Comparison of ENCODE assay signal across 8 cellular contexts in genomic region chr21:46184625-46185555, GRCh38. TPM values are rescaled to one million over a fixed set of nuclear protein-coding genes. Genes with fewer than 3 reads are reported as not detected.
DNase-seq lines count a peak whose midpoint lies in the region; ATAC-seq, FAIRE-seq and TF ChIP-seq lines count a peak whose summit lies in the region.

No MANE protein-coding gene starts in this region.

- H3K27ac ChIP-seq in C4-2B (peak overlapping the region; percentile 57), HCT116 (ENCODE audit: low read depth, low read length) (no peak overlapping the region), spleen (peak overlapping the region; percentile 70 to 89 (median 82))

- H3K9me2 ChIP-seq in HCT116 (ENCODE audit: insufficient read depth) = no peaks in the 10 kb centered on the region

- no peak for ATAC-seq in HCT116
- peak; percentile 66 to 75 for ATAC-seq in activated CD4-positive, CD25-positive, alpha-beta regulatory T cell treated with anti-CD3 and anti-CD28 coated beads, Interleukin-2, amount 50 U/mL, for 24 hours

- no peak for TF ChIP-seq POLR2A in HCT116 (IDR thresholded peaks at IDR 0.05; ENCODE audit: borderline replicate concordance, extremely low read depth, insufficient read depth, insufficient read length)
- no peak for TF ChIP-seq POLR2A in spleen (IDR thresholded peaks at IDR 0.05)
- TF ChIP-seq POLR2A in GM12891 (IDR thresholded peaks at IDR 0.05; ENCODE audit: low read depth, low read length) = no peak

- H3K4me3 ChIP-seq in HCT116 (replicated peaks in 1 of 2; ENCODE audit: low read depth in 1 of 2, low read length in 2 of 2) = no peak overlapping the region
- H3K4me3 ChIP-seq in spleen = peak overlapping the region; percentile 24 to 81 (median 58)

- CTCF ChIA-PET in HCT116 (lab: Charles Lee) = no interaction called here

- H2AFZ ChIP-seq in HCT116 (ENCODE audit: low read depth, low read length, poor library complexity, severe bottlenecking) = no peak overlapping the region

- WGBS in spleen, 5 donors = 11 to 47% (median 14%) methylated on average over 25 to 30 of the region's 30 CpGs

- H3K27me3 ChIP-seq in HCT116 (ENCODE audit: insufficient read depth, low read length) (no peaks in the 10 kb centered on the region), spleen (replicated peaks in 1 of 7) (peaks cover 0 to 7% (median 0%) of the 10 kb centered on the region in 7 donors)

- H3K9ac ChIP-seq in HCT116 (ENCODE audit: low read length) = no peak overlapping the region

- H3K4me2 ChIP-seq in HCT116 (ENCODE audit: low read length) = no peak overlapping the region

- H4K20me1 ChIP-seq in HCT116 (ENCODE audit: insufficient read depth) = no peaks in the 10 kb centered on the region

- TF ChIP-seq RAD21 in HCT116 (IDR thresholded peaks at IDR 0.05; ENCODE audit: low read depth) = no peak

- H3K9me3 ChIP-seq in HCT116 (ENCODE audit: control insufficient read depth in 1 of 2, insufficient read depth in 1 of 2, low read depth in 1 of 2, low read length in 2 of 2) (no peaks in the 10 kb centered on the region), spleen (no peaks in the 10 kb centered on the region)

- intact Hi-C loops in HCT116 (cut with micrococcal nuclease) = no loop called here
- intact Hi-C loops in spleen (cut with DNase I; ENCODE audit: low total_unique reads) = no loop called here

- no peaks in the 10 kb centered on the region for H3K79me2 ChIP-seq in HCT116 (ENCODE audit: insufficient read depth, low read length)

- peaks cover 14 to 19% of the 10 kb centered on the region in 2 experiments for H3K4me1 ChIP-seq in HCT116 (ENCODE audit: control insufficient read depth in 1 of 2, insufficient read depth in 2 of 2, low read length in 2 of 2)
- H3K4me1 ChIP-seq in spleen = peaks cover 0 to 33% (median 2%) of the 10 kb centered on the region in 6 donors

- TF ChIP-seq CTCF in C4-2B (conservative IDR thresholded peaks at IDR 0.05) = no peak
- TF ChIP-seq CTCF in HCT116 (IDR thresholded peaks at IDR 0.05 in 2 of 3, conservative IDR thresholded peaks at IDR 0.05 in 1 of 3; ENCODE audit: borderline replicate concordance in 1 of 3, insufficient read depth in 1 of 3, low read depth in 2 of 3, low read length in 2 of 3) = no peak
- no peak for TF ChIP-seq CTCF in spleen (IDR thresholded peaks at IDR 0.05 in 8 of 11, conservative IDR thresholded peaks at IDR 0.05 in 3 of 11)

- RAD21 ChIA-PET in HCT116 (lab: Charles Lee; ENCODE audit: low non-redundant PET in 1 of 2, low total read pairs in 2 of 2, uncharacterized antibody in 2 of 2, unreplicated experiment in 2 of 2) = no interaction called here

- no peak for FAIRE-seq in GM12891 (lab: Jason Lieb, UNC)

- DNase-seq in HCT116 (ENCODE audit: low read depth, low spot score) (peak; percentile 8), NCI-H226 (peak; percentile 48), cerebellar cortex (ENCODE audit: low spot score) (peak; percentile 90), islet precursor cell (peak; percentile 93), spleen (peak; percentile 94), GM12891 (ENCODE audit: insufficient read length, low spot score) (no peak)

- no TSS peak for BruUV-seq in HCT116 (replicated peaks; lab: Mats Ljungman, UMichigan)

- H3K36me3 ChIP-seq in HCT116 (ENCODE audit: control insufficient read depth in 1 of 2, insufficient read depth in 2 of 2, low read length in 2 of 2) (no peaks in the 10 kb centered on the region), spleen (peaks cover 0 to 9% (median 0%) of the 10 kb centered on the region in 6 donors)

- POLR2A ChIA-PET in HCT116 (lab: Charles Lee) = no interaction called here

TF ChIP-seq in HCT116, 20 proteins besides CTCF, POLR2A, EP300 and RAD21:
- TF ChIP-seq SP1 (IDR thresholded peaks at IDR 0.05; ENCODE audit: low read depth) = peak; percentile 63
- TF ChIP-seq ELF1 (IDR thresholded peaks at IDR 0.05; ENCODE audit: borderline replicate concordance, low read depth) = no peak
- no peak for TF ChIP-seq ZNF274 (IDR thresholded peaks at IDR 0.05; ENCODE audit: low read depth, low read length)
- no peak for TF ChIP-seq CBX3 (IDR thresholded peaks at IDR 0.05; ENCODE audit: low read depth)

TF ChIP-seq in GM12891, 5 proteins besides CTCF, POLR2A, EP300 and RAD21:
- TF ChIP-seq TAF1 (IDR thresholded peaks at IDR 0.05; ENCODE audit: low read depth, low read length) (no peak), POLR2AphosphoS5 (IDR thresholded peaks at IDR 0.05; ENCODE audit: low read depth, low read length) (no peak), POU2F2 (IDR thresholded peaks at IDR 0.05; ENCODE audit: low read depth, low read length) (no peak), PAX5 (IDR thresholded peaks at IDR 0.05; ENCODE audit: insufficient read depth, low read length, severe bottlenecking) (no peak), SPI1 (IDR thresholded peaks at IDR 0.05; ENCODE audit: low read depth, low read length) (no peak)
TF ChIP-seq in GM12891: peak in this region for 0.

RNA-seq across cellular contexts. Expression of gene SPATC1L, which starts 0.6 kb away (rescaled TPM):
- 1.3 TPM for total RNA-seq in HCT116 (2021; ENCODE audit: unreplicated experiment)
- 1.9 and 3.2 TPM in 2 replicates for polyA plus RNA-seq in HCT116 (2012)
- total RNA-seq in spleen = 10 to 100 TPM in 2 of 7 donors, 1 to 10 TPM in 5; 4.4 to 10.5 (median 7.7) TPM
- 10 to 100 TPM; 10.8 to 13.4 (median 13.1) TPM for polyA plus RNA-seq in spleen
- polyA plus RNA-seq in GM12891 (2012; ENCODE audit: low read depth, missing spikeins) = 6.9 TPM

RNA-seq across cellular contexts. Expression of gene FTCD, which starts 29.5 kb away (rescaled TPM):
- total RNA-seq in HCT116 (2021; ENCODE audit: unreplicated experiment) = 2.5 TPM
- polyA plus RNA-seq in HCT116 (2012) = 0.91 and 1.1 TPM in 2 replicates
- 1 to 10 TPM in 1 of 7 donors, under 1 TPM in 1, not detected in 5; 0.81 to 1.7 TPM for total RNA-seq in spleen
- polyA plus RNA-seq in spleen = 1 to 10 TPM in 1 of 3 donors, under 1 TPM in 2; 0.35 to 2.8 (median 0.38) TPM
- 0.45 TPM for polyA plus RNA-seq in GM12891 (2012; ENCODE audit: low read depth, missing spikeins)

RNA-seq across cellular contexts. Expression of gene LSS, which starts 43.7 kb away (rescaled TPM):
- 44.7 TPM for total RNA-seq in HCT116 (2021; ENCODE audit: unreplicated experiment)
- 27.1 and 27.5 TPM in 2 replicates for polyA plus RNA-seq in HCT116 (2012)
- 10 to 100 TPM; 18.2 to 31.2 (median 28.8) TPM for total RNA-seq in spleen
- 10 to 100 TPM in 1 of 3 donors, 1 to 10 TPM in 2; 6.3 to 17.5 (median 9.8) TPM for polyA plus RNA-seq in spleen
- polyA plus RNA-seq in GM12891 (2012; ENCODE audit: low read depth, missing spikeins) = 36.0 TPM

Comparison
In these comparisons a context has a peak if more than half of its experiments do, and no peak if none do; other contexts are left out.
1. H3K4me3 ChIP-seq: peak in spleen (8 of 8); none in HCT116 (0 of 2).